8 cellular contexts compared by ENCODE assay signal in the genomic region with DNA sequence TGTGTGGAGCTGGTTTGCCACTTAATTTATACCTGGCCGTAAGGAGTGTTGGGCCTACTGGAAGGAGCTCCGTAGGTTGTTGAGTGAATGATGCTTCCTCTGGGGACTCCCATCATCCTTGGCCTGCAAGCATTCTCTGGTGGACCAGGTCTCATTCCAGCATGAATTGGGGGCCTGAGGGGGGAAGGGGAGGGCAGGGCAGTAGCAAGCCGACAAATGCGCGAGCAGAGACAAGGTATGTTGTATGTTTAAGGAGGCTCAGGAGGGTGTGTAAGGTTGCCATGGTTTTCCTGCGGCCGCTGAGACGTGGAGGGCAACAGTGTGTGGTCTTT. TPM values are rescaled to one million over a fixed set of nuclear protein-coding genes. Genes with fewer than 3 reads are reported as not detected.
DNase-seq lines count a peak whose midpoint lies in the region; ATAC-seq and TF ChIP-seq lines count a peak whose summit lies in the region.

No MANE protein-coding gene starts in this region.

- CTCF ChIA-PET in HCT116 (lab: Charles Lee) = no interaction called here

- peaks cover 31% of the 10 kb centered on the region for H3K79me2 ChIP-seq in HCT116 (ENCODE audit: insufficient read depth, low read length)

- TF ChIP-seq RAD21 in HCT116 (IDR thresholded peaks at IDR 0.05; ENCODE audit: low read depth) = no peak

- POLR2A ChIA-PET in HCT116 (lab: Charles Lee) = no interaction called here

- peak overlapping the region; percentile 85 for H3K4me2 ChIP-seq in HCT116 (ENCODE audit: low read length)

- H4K20me1 ChIP-seq in HCT116 (ENCODE audit: insufficient read depth) = no peaks in the 10 kb centered on the region

- BruUV-seq in HCT116 (replicated peaks; lab: Mats Ljungman, UMichigan) = no TSS peak

- intact Hi-C loops in HCT116 (cut with micrococcal nuclease) = no loop called here
- intact Hi-C loops in ascending aorta (cut with DNase I) = loop anchor here (5.0 kb wide), 1 partner anchor 50 kb away; the partner anchor contains the start of gene ZNF805
- intact Hi-C loops in tibial artery (cut with DNase I; ENCODE audit: low total_unique reads) = no loop called here

- H3K9me3 ChIP-seq in HCT116 (ENCODE audit: control insufficient read depth in 1 of 2, insufficient read depth in 1 of 2, low read depth in 1 of 2, low read length in 2 of 2) (peaks cover 0 to 8% of the 10 kb centered on the region in 2 experiments; a peak in 1 of 4 replicates), ascending aorta (peaks cover 0 to 20% of the 10 kb centered on the region in 2 donors), tibial artery (peaks cover 0 to 6% (median 0%) of the 10 kb centered on the region in 3 donors)

- DNase-seq in A172 (ENCODE audit: low spot score) (peak; percentile 10), HCT116 (ENCODE audit: low read depth, low spot score) (no peak), ascending aorta (ENCODE audit: low spot score in 2 of 2) (no peak), kidney tubule cell (ENCODE audit: low spot score) (peak; percentile 18), tibial artery (no peak), hippocampal formation (lab: John Stamatoyannopoulos, UW) (no peak), H4 (ENCODE audit: low spot score) (no peak)
- DNase-seq in activated effector memory CD4-positive, alpha-beta T cell treated with anti-CD3 and anti-CD28 coated beads, Interleukin-2, amount 50 U/mL, for 16 hours = no peak

- H3K9me2 ChIP-seq in HCT116 (ENCODE audit: insufficient read depth) = no peaks in the 10 kb centered on the region

- H3K4me1 ChIP-seq in HCT116 (ENCODE audit: control insufficient read depth in 1 of 2, insufficient read depth in 2 of 2, low read length in 2 of 2) = peaks cover 4 to 18% of the 10 kb centered on the region in 2 experiments; a peak in 2 of 4 replicates
- peaks cover 0 to 8% of the 10 kb centered on the region in 2 donors for H3K4me1 ChIP-seq in ascending aorta
- peaks cover 4 to 23% (median 17%) of the 10 kb centered on the region in 4 donors for H3K4me1 ChIP-seq in tibial artery

- H3K27ac ChIP-seq in HCT116 (ENCODE audit: low read depth, low read length) (peak overlapping the region; percentile 81), ascending aorta (peak overlapping the region; percentile 85 to 91), tibial artery (peak overlapping the region; percentile 89 to 95)

- H2AFZ ChIP-seq in HCT116 (ENCODE audit: low read depth, low read length, poor library complexity, severe bottlenecking) = no peak overlapping the region

- ATAC-seq in HCT116 = no peak

- RAD21 ChIA-PET in HCT116 (lab: Charles Lee; ENCODE audit: low non-redundant PET in 1 of 2, low total read pairs in 2 of 2, uncharacterized antibody in 2 of 2, unreplicated experiment in 2 of 2) = no interaction called here

- TF ChIP-seq CTCF in HCT116 (IDR thresholded peaks at IDR 0.05 in 2 of 3, conservative IDR thresholded peaks at IDR 0.05 in 1 of 3; ENCODE audit: borderline replicate concordance in 1 of 3, insufficient read depth in 1 of 3, low read depth in 2 of 3, low read length in 2 of 3) = no peak
- no peak for TF ChIP-seq CTCF in ascending aorta (IDR thresholded peaks at IDR 0.05)
- no peak for TF ChIP-seq CTCF in tibial artery (IDR thresholded peaks at IDR 0.05)

- H3K4me3 ChIP-seq in HCT116 (replicated peaks in 1 of 2; ENCODE audit: low read depth in 1 of 2, low read length in 2 of 2) (peak overlapping the region; percentile 77 to 97), ascending aorta (peak overlapping the region; percentile 95 to 100), tibial artery (peak overlapping the region; percentile 90 to 99)

- H3K36me3 ChIP-seq in HCT116 (ENCODE audit: control insufficient read depth in 1 of 2, insufficient read depth in 2 of 2, low read length in 2 of 2) (peaks cover 25 to 30% of the 10 kb centered on the region in 2 experiments), ascending aorta (peaks cover 39 to 40% of the 10 kb centered on the region in 2 donors), tibial artery (peaks cover 37 to 40% (median 39%) of the 10 kb centered on the region in 3 donors)

- TF ChIP-seq POLR2A in HCT116 (IDR thresholded peaks at IDR 0.05; ENCODE audit: borderline replicate concordance, extremely low read depth, insufficient read depth, insufficient read length) = no peak

- peak overlapping the region; percentile 79 for H3K9ac ChIP-seq in HCT116 (ENCODE audit: low read length)

- H3K27me3 ChIP-seq in HCT116 (ENCODE audit: insufficient read depth, low read length) = no peaks in the 10 kb centered on the region
- H3K27me3 ChIP-seq in ascending aorta = no peaks in the 10 kb centered on the region
- H3K27me3 ChIP-seq in tibial artery = no peaks in the 10 kb centered on the region

TF ChIP-seq in HCT116, 20 proteins besides CTCF, POLR2A, EP300 and RAD21:
- TF ChIP-seq EGR1 (IDR thresholded peaks at IDR 0.05; ENCODE audit: low read depth) = no peak
TF ChIP-seq in HCT116: peak in this region for 0.

RNA-seq across cellular contexts. Expression of gene ZNF264, which starts 0.7 kb away (rescaled TPM):
- 20.5 and 33.3 TPM in 2 replicates for total RNA-seq in A172 (2014; rRNA removed; shearing (Covaris generic))
- 30.3 TPM for total RNA-seq in HCT116 (2021; ENCODE audit: unreplicated experiment)
- 9.6 and 12.2 TPM in 2 replicates for polyA plus RNA-seq in HCT116 (2012)
- total RNA-seq in ascending aorta = 183 TPM
- total RNA-seq in H4 (2014; rRNA removed; shearing (Covaris generic)) = 9.6 and 11.9 TPM in 2 replicates

RNA-seq across cellular contexts. Expression of gene DUXA, which starts 24.7 kb away (rescaled TPM):
- total RNA-seq in A172 (2014; rRNA removed; shearing (Covaris generic)) = not detected in 2 replicates
- total RNA-seq in HCT116 (2021; ENCODE audit: unreplicated experiment) (not detected), ascending aorta (not detected)
- polyA plus RNA-seq in HCT116 (2012) = not detected in 2 replicates
- 0.08 TPM in 1 of 2 replicates, not detected in the other for total RNA-seq in H4 (2014; rRNA removed; shearing (Covaris generic))

RNA-seq across cellular contexts. Expression of gene AURKC, which starts 38.8 kb away (rescaled TPM):
- total RNA-seq in A172 (2014; rRNA removed; shearing (Covaris generic)) = 1.3 and 1.8 TPM in 2 replicates
- 1.5 TPM for total RNA-seq in HCT116 (2021; ENCODE audit: unreplicated experiment)
- 1.1 and 1.7 TPM in 2 replicates for polyA plus RNA-seq in HCT116 (2012)
- total RNA-seq in ascending aorta = not detected
- total RNA-seq in H4 (2014; rRNA removed; shearing (Covaris generic)) = 1.2 and 1.3 TPM in 2 replicates

RNA-seq across cellular contexts. Expression of gene ZIM3, which starts 47.0 kb away (rescaled TPM):
- total RNA-seq in A172 (2014; rRNA removed; shearing (Covaris generic)) = not detected in 2 replicates
- total RNA-seq in HCT116 (2021; ENCODE audit: unreplicated experiment) (not detected), ascending aorta (not detected)
- polyA plus RNA-seq in HCT116 (2012) = not detected in 2 replicates
- not detected in 2 replicates for total RNA-seq in H4 (2014; rRNA removed; shearing (Covaris generic))

RNA-seq across cellular contexts. Expression of gene ZNF805, which starts 48.4 kb away (rescaled TPM):
- total RNA-seq in A172 (2014; rRNA removed; shearing (Covaris generic)) = 12.7 and 15.4 TPM in 2 replicates
- total RNA-seq in HCT116 (2021; ENCODE audit: unreplicated experiment) (9.2 TPM), ascending aorta (22.8 TPM)
- polyA plus RNA-seq in HCT116 (2012) = 2.9 and 3.3 TPM in 2 replicates
- 6.1 and 7.8 TPM in 2 replicates for total RNA-seq in H4 (2014; rRNA removed; shearing (Covaris generic))

Comparison
In these comparisons a context has a peak if more than half of its experiments do, and no peak if none do; other contexts are left out.
1. DNase-seq: peak in A172 (single experiment) and kidney tubule cell (single experiment); none in HCT116 (single experiment), ascending aorta (0 of 2), tibial artery (0 of 2), hippocampal formation (0 of 2), H4 (single experiment) and activated effector memory CD4-positive, alpha-beta T cell treated with anti-CD3 and anti-CD28 coated beads, Interleukin-2, amount 50 U/mL, for 16 hours (single experiment).
2. Peak in every context shown above with its lines, with median percentiles within 50 percentile points of each other: H3K27ac ChIP-seq and H3K4me3 ChIP-seq.